Comparison of ENCODE assay signal across 1 cellular context in the genomic region with DNA sequence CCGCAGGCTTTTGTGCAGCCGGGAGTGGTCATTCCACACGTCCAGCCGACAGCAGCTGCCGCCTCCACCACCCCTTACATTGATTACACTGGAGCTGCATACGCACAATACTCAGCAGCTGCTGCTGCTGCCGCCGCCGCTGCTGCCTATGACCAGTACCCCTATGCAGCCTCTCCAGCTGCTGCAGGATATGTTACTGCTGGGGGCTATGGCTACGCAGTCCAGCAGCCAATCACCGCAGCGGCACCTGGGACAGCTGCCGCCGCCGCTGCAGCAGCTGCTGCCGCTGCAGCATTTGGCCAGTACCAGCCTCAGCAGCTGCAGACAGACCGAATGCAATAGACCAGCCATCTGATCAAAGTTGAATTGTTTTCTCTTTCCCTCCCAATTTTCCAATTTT.
TF ChIP-seq lines count a peak whose summit lies in the region.

No MANE protein-coding gene starts in this region.

TF ChIP-seq in H1, 55 proteins besides CTCF, POLR2A, EP300 and RAD21:
- TF ChIP-seq CREB1 (IDR thresholded peaks at IDR 0.05) (no peak), PHF8 (conservative IDR thresholded peaks at IDR 0.05; ENCODE audit: low read depth, low read length) (no peak), RFX5 (IDR thresholded peaks at IDR 0.05; ENCODE audit: borderline replicate concordance, low read depth, low read length) (no peak), SP4 (IDR thresholded peaks at IDR 0.05; ENCODE audit: low read length) (no peak), RXRA (IDR thresholded peaks at IDR 0.05; ENCODE audit: insufficient read depth, low read depth, low read length) (no peak), BACH1 (IDR thresholded peaks at IDR 0.05; ENCODE audit: low read length) (no peak), KDM4A (IDR thresholded peaks at IDR 0.05; ENCODE audit: low read depth, low read length, severe bottlenecking) (no peak), SIN3A (conservative IDR thresholded peaks at IDR 0.05 in 1 of 2, IDR thresholded peaks at IDR 0.05 in 1 of 2; ENCODE audit: low read depth in 1 of 2, low read length in 2 of 2) (no peak), CHD2 (IDR thresholded peaks at IDR 0.05; ENCODE audit: low read length) (no peak), CHD1 (IDR thresholded peaks at IDR 0.05; ENCODE audit: low read depth, low read length) (no peak), EZH2 (IDR thresholded peaks at IDR 0.05; ENCODE audit: low read depth, low read length, severe bottlenecking) (no peak), ASH2L (IDR thresholded peaks at IDR 0.05; ENCODE audit: low read length) (no peak)
